ENCODE assay signal across 17 cellular contexts in genomic region chr21:29053656-29054055, GRCh38. TPM values are rescaled to one million over a fixed set of nuclear protein-coding genes. Genes with fewer than 3 reads are reported as not detected.
A peak's percentile ranks its signal among the peaks of the same experiment; 100 is the strongest.
DNase-seq lines count a peak whose midpoint lies in the region; ATAC-seq and TF ChIP-seq lines count a peak whose summit lies in the region.
"Had no signal": no experiment of that assay in that cellular context is flagged by ENCODE, and none has a peak within 500 bp of the region (broad histone marks: within the 10 kb centered on the region; RNA-seq: fewer than 3 reads in every experiment).

No MANE protein-coding gene starts in this region.

- no peak overlapping the region for H3K4me3 ChIP-seq in OCI-LY7 (ENCODE audit: low read depth, low read length, poor library complexity, severe bottlenecking)
- H3K4me3 ChIP-seq in thoracic aorta: no peak overlapping the region

- no peak overlapping the region for H2BK15ac ChIP-seq in H9 (ENCODE audit: low read depth, low read length)

- no peaks in the 10 kb centered on the region for H3K27me3 Mint-ChIP-seq in activated naive CD4-positive, alpha-beta T cell treated with anti-CD3 and anti-CD28 coated beads, Interleukin-2, amount 50 U/mL, for 24 hours
- no peaks in the 10 kb centered on the region; the same call in 1 of the 2 replicates for H3K27me3 Mint-ChIP-seq in H9 (ENCODE audit: low read depth)
- H3K27me3 Mint-ChIP-seq: CD8-positive, alpha-beta memory T cell; stimulated activated naive CD8-positive, alpha-beta T cell treated with anti-CD3 and anti-CD28 coated beads, Interleukin-15, Interleukin-2, amounts not matched to agents 100 ng/mL and 50 ng/mL, for 24 hours had no signal

- no peaks in the 10 kb centered on the region for H3K9me3 Mint-ChIP-seq in activated naive CD4-positive, alpha-beta T cell treated with anti-CD3 and anti-CD28 coated beads, Interleukin-2, amount 50 U/mL, for 24 hours
- H3K9me3 Mint-ChIP-seq in activated naive CD4-positive, alpha-beta T cell treated with anti-CD3 and anti-CD28 coated beads, Interleukin-2, amount 50 U/mL, for 72 hours: no peaks in the 10 kb centered on the region
- no peaks in the 10 kb centered on the region for H3K9me3 Mint-ChIP-seq in H9
- H3K9me3 Mint-ChIP-seq: CD8-positive, alpha-beta memory T cell; stimulated activated naive CD8-positive, alpha-beta T cell treated with anti-CD3 and anti-CD28 coated beads, Interleukin-15, Interleukin-2, amounts not matched to agents 100 ng/mL and 50 ng/mL, for 24 hours had no signal

- no peak overlapping the region for H4K8ac ChIP-seq in H9 (replicated peaks; ENCODE audit: insufficient read length, low read depth, low read length)

- intact Hi-C loops in OCI-LY7 (cut with micrococcal nuclease; ENCODE audit: unreplicated experiment): no loop called here

- TF ChIP-seq CTCF in OCI-LY7 (conservative IDR thresholded peaks at IDR 0.05; ENCODE audit: low read length) (no peak), thoracic aorta (IDR thresholded peaks at IDR 0.05) (no peak), H9 (conservative IDR thresholded peaks at IDR 0.05) (no peak)

- H3K4me3 Mint-ChIP-seq in activated naive CD4-positive, alpha-beta T cell treated with anti-CD3 and anti-CD28 coated beads, Interleukin-2, amount 50 U/mL, for 24 hours: no peak overlapping the region
- no peak overlapping the region for H3K4me3 Mint-ChIP-seq in H9
- H3K4me3 Mint-ChIP-seq: CD8-positive, alpha-beta memory T cell; stimulated activated naive CD8-positive, alpha-beta T cell treated with anti-CD3 and anti-CD28 coated beads, Interleukin-15, Interleukin-2, amounts not matched to agents 100 ng/mL and 50 ng/mL, for 24 hours had no signal

- H3K36me3 Mint-ChIP-seq in activated naive CD4-positive, alpha-beta T cell treated with anti-CD3 and anti-CD28 coated beads, Interleukin-2, amount 50 U/mL, for 24 hours: peaks cover 10% of the 10 kb centered on the region
- peaks cover 0 to 4% of the 10 kb centered on the region in 2 donors for H3K36me3 Mint-ChIP-seq in activated naive CD4-positive, alpha-beta T cell treated with anti-CD3 and anti-CD28 coated beads, Interleukin-2, amount 50 U/mL, for 72 hours
- H3K36me3 Mint-ChIP-seq in H9 (ENCODE audit: insufficient read depth in 1 of 3, low read depth in 3 of 3): peaks cover 22 to 48% (median 46%) of the 10 kb centered on the region in 3 experiments; a peak in 6 of 7 replicates

- H2BK20ac ChIP-seq in H9 (ENCODE audit: low read depth, low read length, poor library complexity, severe bottlenecking): no peak overlapping the region

- no peak overlapping the region for H3K27ac ChIP-seq in OCI-LY7 (ENCODE audit: low read depth, low read length, poor library complexity, severe bottlenecking)
- peak overlapping the region; percentile 63 to 81 for H3K27ac ChIP-seq in thoracic aorta
- H3K27ac ChIP-seq in H9 (ENCODE audit: insufficient read length, low read depth, low read length): no peak overlapping the region

- H3K79me2 ChIP-seq in OCI-LY7 (ENCODE audit: insufficient read depth, low read depth, low read length) (no peaks in the 10 kb centered on the region; the same call in 1 of the 2 replicates), H9 (ENCODE audit: insufficient read depth, low read length) (no peaks in the 10 kb centered on the region)

- no peak overlapping the region for H3K23ac ChIP-seq in H9 (ENCODE audit: insufficient read length, low read depth, low read length)

- no peak overlapping the region for H2BK120ac ChIP-seq in H9 (ENCODE audit: low read depth, low read length, poor library complexity, severe bottlenecking)

- H4K20me1 ChIP-seq in OCI-LY7 (ENCODE audit: insufficient read depth, low read length) (no peaks in the 10 kb centered on the region), H9 (ENCODE audit: control insufficient read depth, insufficient read depth, insufficient read length) (no peaks in the 10 kb centered on the region)

- no peak overlapping the region for H4K91ac ChIP-seq in H9 (ENCODE audit: insufficient read length, low read depth, low read length)

- no peaks in the 10 kb centered on the region for H3K23me2 ChIP-seq in H9 (ENCODE audit: insufficient read length, low read depth, low read length, poor library complexity, severe bottlenecking)

- POLR2A ChIA-PET in OCI-LY7 (lab: Charles Lee): interaction anchor here (1.9 kb wide), 1 partner anchor 8 kb away, joined by 5 read pairs; no protein-coding TSS in a partner anchor

- CTCF ChIA-PET in OCI-LY7 (lab: Charles Lee; ENCODE audit: unreplicated experiment): no interaction called here

- peaks cover 11% of the 10 kb centered on the region for H3K4me1 ChIP-seq in OCI-LY7 (ENCODE audit: insufficient read depth, low read length, poor library complexity, severe bottlenecking)
- H3K4me1 ChIP-seq in thoracic aorta (ENCODE audit: control insufficient read depth in 1 of 2, low read depth in 2 of 2): peaks cover 8 to 13% of the 10 kb centered on the region in 2 donors
- no peaks in the 10 kb centered on the region for H3K4me1 ChIP-seq in H9 (ENCODE audit: insufficient read depth, low read length)

- no peak overlapping the region for H3K9ac ChIP-seq in H9 (ENCODE audit: extremely low read depth, insufficient read length, low read length)

- H3K18ac ChIP-seq in H9 (ENCODE audit: insufficient read length, low read depth, low read length): no peak overlapping the region

- no peak for DNase-seq in activated naive CD4-positive, alpha-beta T cell treated with anti-CD3 and anti-CD28 coated beads, Interleukin-2, amount 50 U/mL, for 72 hours (ENCODE audit: low spot score in 2 of 2)
- DNase-seq in OCI-LY7 (ENCODE audit: low spot score) (no peak), cerebellar cortex (ENCODE audit: low spot score) (peak; percentile 24), thoracic aorta (ENCODE audit: low spot score) (no peak), H9 (no peak), SW480 (ENCODE audit: low spot score) (no peak), kidney glomerular epithelial cell (lab: John Stamatoyannopoulos, UW) (no peak)
- DNase-seq: activated CD4-positive, alpha-beta T cell treated with anti-CD3 and anti-CD28 coated beads, Interleukin-2, amount 50 U/mL, for 1 hour; activated naive CD4-positive, alpha-beta T cell treated with Interleukin-2 at 50 U/mL for 16 hours; activated T-cell treated with anti-CD3 and anti-CD28 coated beads for 4 hours; CD8-positive, alpha-beta memory T cell; effector CD8-positive, alpha-beta T cell; midbrain; NCI-H2081; NCI-H524 treated with DMSO at 0.1 percent for 48 hours had no signal

- no CpG with 5 or more reads among the region's 4 CpGs for WGBS in H9 (ENCODE audit: extremely low coverage, insufficient read length, low lambda C conversion rate)

- no peak overlapping the region for H3K4ac ChIP-seq in H9 (ENCODE audit: low read depth, low read length)

- no peak overlapping the region for H2BK12ac ChIP-seq in H9 (ENCODE audit: insufficient read length, low read depth, low read length)

- no peak for ATAC-seq in activated naive CD4-positive, alpha-beta T cell treated with anti-CD3 and anti-CD28 coated beads, Interleukin-2, amount 50 U/mL, for 72 hours
- no peak for ATAC-seq in thoracic aorta (ENCODE audit: insufficient number of reproducible peaks, low FRiP score, low read depth)

- no peak overlapping the region for H3K14ac ChIP-seq in H9 (ENCODE audit: insufficient read depth, low read length)

- H3K4me1 Mint-ChIP-seq in activated naive CD4-positive, alpha-beta T cell treated with anti-CD3 and anti-CD28 coated beads, Interleukin-2, amount 50 U/mL, for 24 hours: no peaks in the 10 kb centered on the region
- no peaks in the 10 kb centered on the region for H3K4me1 Mint-ChIP-seq in H9

- peak overlapping the region; percentile 64 for H3K27ac Mint-ChIP-seq in activated naive CD4-positive, alpha-beta T cell treated with anti-CD3 and anti-CD28 coated beads, Interleukin-2, amount 50 U/mL, for 24 hours
- H3K27ac Mint-ChIP-seq in activated naive CD4-positive, alpha-beta T cell treated with anti-CD3 and anti-CD28 coated beads, Interleukin-2, amount 50 U/mL, for 72 hours: no peak overlapping the region
- peak overlapping the region in 1 of 3 experiments; percentile 61; a peak in 1 of 7 replicates for H3K27ac Mint-ChIP-seq in H9
- H3K27ac Mint-ChIP-seq: stimulated activated naive CD8-positive, alpha-beta T cell treated with anti-CD3 and anti-CD28 coated beads, Interleukin-15, Interleukin-2, amounts not matched to agents 100 ng/mL and 50 ng/mL, for 24 hours had no signal

- TSS peak; percentile 47 for BruUV-seq in OCI-LY7 (replicated peaks; lab: Mats Ljungman, UMichigan)

- H3K36me3 ChIP-seq in OCI-LY7 (ENCODE audit: insufficient read depth, low read length) (peaks cover 98% of the 10 kb centered on the region), thoracic aorta (peaks cover 30% of the 10 kb centered on the region)

- H3K27me3 ChIP-seq in thoracic aorta (replicated peaks; ENCODE audit: insufficient read depth): no peaks in the 10 kb centered on the region
- H3K27me3 ChIP-seq in H9 (ENCODE audit: insufficient read depth, low read length): no peaks in the 10 kb centered on the region

- H2AK5ac ChIP-seq in H9 (ENCODE audit: insufficient read length, low read length): no peak overlapping the region

- H3K9me3 ChIP-seq in OCI-LY7 (ENCODE audit: low read length) (no peaks in the 10 kb centered on the region), thoracic aorta (no peaks in the 10 kb centered on the region), H9 (ENCODE audit: control insufficient read depth, low read depth, low read length) (no peaks in the 10 kb centered on the region)

- H3K79me1 ChIP-seq in H9 (ENCODE audit: insufficient read depth, low read depth, low read length, poor library complexity, severe bottlenecking): no peaks in the 10 kb centered on the region

- H2AFZ ChIP-seq in OCI-LY7 (ENCODE audit: low read length) (no peak overlapping the region), H9 (ENCODE audit: low read length) (no peak overlapping the region)

- H2BK5ac ChIP-seq in H9 (ENCODE audit: insufficient read length, low read length): no peak overlapping the region

- no peaks in the 10 kb centered on the region for H3K9me2 ChIP-seq in OCI-LY7 (ENCODE audit: insufficient read depth, low read length)

- no peak overlapping the region for H3T11ph ChIP-seq in H9 (ENCODE audit: low read length)

- H3K56ac ChIP-seq in H9 (ENCODE audit: insufficient read length, low read depth, low read length): no peak overlapping the region

- no peak overlapping the region for H4K5ac ChIP-seq in H9 (ENCODE audit: insufficient read length, low read depth, low read length)

- H3K4me2 ChIP-seq in OCI-LY7 (ENCODE audit: low read length) (no peak overlapping the region), H9 (ENCODE audit: insufficient read depth, insufficient read length, low read length) (no peak overlapping the region)

RNA-seq across cellular contexts. Expression of gene CCT8, which starts 19.8 kb away (rescaled TPM):
- 100 to 1,000 TPM; 408 to 420 TPM for total RNA-seq in activated naive CD4-positive, alpha-beta T cell treated with anti-CD3 and anti-CD28 coated beads, Interleukin-2, amount 50 U/mL, for 72 hours
- 229 and 240 TPM in 2 replicates for total RNA-seq in OCI-LY7 (2014; rRNA removed; shearing (Covaris generic))
- total RNA-seq in OCI-LY7 (2022) (332 and 375 TPM in 2 replicates), thoracic aorta (100 to 1,000 TPM in 1 of 2 donors, 10 to 100 TPM in 1; 76.9 to 110 TPM), H9 (2021) (347 and 356 TPM in 2 replicates)

RNA-seq across cellular contexts. Expression of gene USP16, which starts 29.2 kb away (rescaled TPM):
- total RNA-seq in activated naive CD4-positive, alpha-beta T cell treated with anti-CD3 and anti-CD28 coated beads, Interleukin-2, amount 50 U/mL, for 72 hours: 10 to 100 TPM; 38.4 to 46.6 TPM
- total RNA-seq in OCI-LY7 (2014; rRNA removed; shearing (Covaris generic)): 22.8 and 23.1 TPM in 2 replicates
- total RNA-seq in OCI-LY7 (2022) (34.2 and 35.4 TPM in 2 replicates), thoracic aorta (10 to 100 TPM; 34.5 to 38.9 TPM), H9 (2021) (30.6 and 31.7 TPM in 2 replicates)

RNA-seq across cellular contexts. Expression of gene RWDD2B, which starts 34.5 kb away (rescaled TPM):
- 10 to 100 TPM in 1 of 2 donors, 1 to 10 TPM in 1; 4.6 to 13.9 TPM for total RNA-seq in activated naive CD4-positive, alpha-beta T cell treated with anti-CD3 and anti-CD28 coated beads, Interleukin-2, amount 50 U/mL, for 72 hours
- total RNA-seq in OCI-LY7 (2014; rRNA removed; shearing (Covaris generic)): 5.0 and 7.5 TPM in 2 replicates
- 16.1 and 17.4 TPM in 2 replicates for total RNA-seq in OCI-LY7 (2022)
- 10 to 100 TPM; 11.4 to 17.6 TPM for total RNA-seq in thoracic aorta
- total RNA-seq in H9 (2021): 5.1 and 5.3 TPM in 2 replicates

Comparison
In these comparisons a context has a peak if more than half of its experiments do, and no peak if none do; other contexts are left out.
1. H3K27ac ChIP-seq: peak in thoracic aorta (2 of 2); none in OCI-LY7 (single experiment) and H9 (single experiment).